In the genomic region with DNA sequence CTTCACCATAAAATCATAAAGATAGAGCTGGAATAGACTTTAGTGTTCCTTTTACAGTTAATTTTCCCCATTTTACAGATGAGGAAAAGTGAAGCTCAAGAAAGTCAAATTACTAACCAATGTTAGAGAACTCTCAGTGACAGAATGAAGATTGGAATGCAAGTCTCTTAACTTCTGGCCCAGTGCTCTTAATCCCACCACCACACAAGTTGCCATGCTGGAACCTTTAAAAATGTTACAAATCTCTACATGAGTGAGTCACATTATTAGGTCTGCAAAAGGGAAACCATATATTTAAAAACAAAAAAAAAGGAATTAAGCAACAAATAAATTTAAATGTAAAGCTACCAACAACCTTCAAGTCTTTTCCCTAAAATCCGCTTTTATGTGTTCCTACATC, we compare ENCODE assay signal across 12 cellular contexts. TPM values are rescaled to one million over a fixed set of nuclear protein-coding genes. Genes with fewer than 3 reads are reported as not detected.
DNase-seq lines count a peak whose midpoint lies in the region; ATAC-seq and TF ChIP-seq lines count a peak whose summit lies in the region.
"Had no signal": no experiment of that assay in that cellular context is flagged by ENCODE, and none has a peak within 500 bp of the region (broad histone marks: within the 10 kb centered on the region; RNA-seq: fewer than 3 reads in every experiment).

No MANE protein-coding gene starts in this region.

- intact Hi-C loops in left ventricle myocardium inferior (cut with micrococcal nuclease) (no loop called here), mammary epithelial cell (cut with micrococcal nuclease) (no loop called here)

- peaks cover 91% of the 10 kb centered on the region for H3K4me1 ChIP-seq in left ventricle myocardium inferior
- H3K4me1 ChIP-seq in right atrium auricular region: peaks cover 0 to 68% of the 10 kb centered on the region in 2 donors
- peaks cover 13% of the 10 kb centered on the region for H3K4me1 ChIP-seq in mammary epithelial cell (ENCODE audit: insufficient read depth, low read length)
- H3K4me1 ChIP-seq in mesenchymal stem cell (ENCODE audit: control insufficient read depth, insufficient read depth, low read depth, low read length): peaks cover 3% of the 10 kb centered on the region

- H3K79me2 ChIP-seq in mammary epithelial cell (ENCODE audit: insufficient read depth, low read length): peaks cover 83% of the 10 kb centered on the region

- H3K4ac ChIP-seq in mesenchymal stem cell (ENCODE audit: low read depth in 1 of 2, low read length in 2 of 2): no peak overlapping the region

- H2BK120ac ChIP-seq in mesenchymal stem cell (ENCODE audit: low read depth, low read length): no peak overlapping the region

- dilution Hi-C loops in mammary epithelial cell (cut with HindIII; ENCODE audit: low sequenced_read_pairs): no loop called here

- H3K4me2 ChIP-seq in mammary epithelial cell (ENCODE audit: insufficient read depth, low read depth, low read length) (peak overlapping the region; percentile 93), mesenchymal stem cell (ENCODE audit: low read length, poor library complexity, severe bottlenecking) (no peak overlapping the region)

- H4K20me1 ChIP-seq in mammary epithelial cell (ENCODE audit: insufficient read depth, low read length): peaks cover 15% of the 10 kb centered on the region

- H2BK5ac ChIP-seq in mesenchymal stem cell (ENCODE audit: low read depth, low read length, poor library complexity, severe bottlenecking): no peak overlapping the region

- CTCF ChIA-PET in mammary epithelial cell (lab: Charles Lee; ENCODE audit: low non-redundant PET): no interaction called here

- peak overlapping the region; percentile 76 for H3K4me3 ChIP-seq in left ventricle myocardium inferior
- no peak overlapping the region for H3K4me3 ChIP-seq in right atrium auricular region
- peak overlapping the region in 2 of 3 experiments; percentile 95 to 99 for H3K4me3 ChIP-seq in mammary epithelial cell (replicated peaks in 1 of 3; ENCODE audit: insufficient read depth in 1 of 3, low read depth in 2 of 3, low read length in 3 of 3)
- H3K4me3 ChIP-seq in mesenchymal stem cell (ENCODE audit: insufficient read depth in 1 of 2, low read depth in 1 of 2, low read length in 2 of 2): peak overlapping the region in 1 of 2 experiments; percentile 96

- no peak overlapping the region for H3K18ac ChIP-seq in mesenchymal stem cell (ENCODE audit: low read depth in 1 of 2, low read length in 2 of 2)

- BruUV-seq in mammary epithelial cell (replicated peaks; lab: Mats Ljungman, UMichigan): no TSS peak

- in situ Hi-C loops in mammary epithelial cell (cut with MboI; ENCODE audit: low sequenced_read_pairs in 2 of 2): no loop called here

- no peak overlapping the region for H2BK12ac ChIP-seq in mesenchymal stem cell (ENCODE audit: low read length in 2 of 2)

- H3K9ac ChIP-seq in mammary epithelial cell (ENCODE audit: insufficient read depth, low read length) (no peak overlapping the region), mesenchymal stem cell (ENCODE audit: low read length) (peak overlapping the region; percentile 97)

- H2AFZ ChIP-seq in mammary epithelial cell (ENCODE audit: low read depth, low read length) (no peak overlapping the region), mesenchymal stem cell (ENCODE audit: low read depth, low read length) (no peak overlapping the region)

- peak overlapping the region; percentile 98 for H3K27ac ChIP-seq in left ventricle myocardium inferior (replicated peaks)
- H3K27ac ChIP-seq in right atrium auricular region: no peak overlapping the region
- H3K27ac ChIP-seq in mammary epithelial cell (ENCODE audit: insufficient read depth, low read depth, low read length): peak overlapping the region; percentile 7
- H3K27ac ChIP-seq in mesenchymal stem cell (ENCODE audit: low read length, poor library complexity, severe bottlenecking): no peak overlapping the region

- H4K91ac ChIP-seq in mesenchymal stem cell (ENCODE audit: low read length): no peak overlapping the region

- 100% methylated on average over 1 of the region's 1 CpG for WGBS in mammary epithelial cell (ENCODE audit: low coverage, missing lambda C conversion rate)
- 100% methylated on average over 1 of the region's 1 CpG for WGBS in mesenchymal stem cell

- no peak overlapping the region for H3K14ac ChIP-seq in mesenchymal stem cell (ENCODE audit: low read length in 2 of 2)

- H3K27me3 ChIP-seq in left ventricle myocardium inferior (ENCODE audit: low read depth) (no peaks in the 10 kb centered on the region), right atrium auricular region (no peaks in the 10 kb centered on the region), mammary epithelial cell (ENCODE audit: insufficient read depth, low read length) (no peaks in the 10 kb centered on the region), mesenchymal stem cell (ENCODE audit: control insufficient read depth in 1 of 2, insufficient read depth in 1 of 2, low read length in 2 of 2) (no peaks in the 10 kb centered on the region)

- H2BK15ac ChIP-seq in mesenchymal stem cell (ENCODE audit: low read depth, poor library complexity, severe bottlenecking): no peak overlapping the region

- H3K23ac ChIP-seq in mesenchymal stem cell (ENCODE audit: low read length in 2 of 2): no peak overlapping the region

- DNase-seq in left ventricle myocardium inferior (no peak), right atrium auricular region (ENCODE audit: low spot score) (no peak), mammary epithelial cell (no peak), mesenchymal stem cell (peak; percentile 63), NCI-H1436 treated with DMSO at 0.1 percent for 48 hours (lab: John Stamatoyannopoulos, UW) (no peak)
- DNase-seq: activated CD8-positive, alpha-beta memory T cell treated with anti-CD3 and anti-CD28 coated beads for 24 hours; activated naive CD4-positive, alpha-beta T cell treated with anti-CD3 and anti-CD28 coated beads, Interleukin-2, amount 50 U/mL, for 16 hours; GOT3 had no signal

- H3K79me1 ChIP-seq in mesenchymal stem cell (replicated peaks; ENCODE audit: low read length, poor library complexity, severe bottlenecking): no peaks in the 10 kb centered on the region

- no peak overlapping the region for H4K8ac ChIP-seq in mesenchymal stem cell (ENCODE audit: low read length)

- no peaks in the 10 kb centered on the region for H3K9me3 ChIP-seq in left ventricle myocardium inferior (replicated peaks)
- no peaks in the 10 kb centered on the region for H3K9me3 ChIP-seq in right atrium auricular region
- no peaks in the 10 kb centered on the region for H3K9me3 ChIP-seq in mammary epithelial cell (replicated peaks; ENCODE audit: insufficient read depth, low read length)
- H3K9me3 ChIP-seq in mesenchymal stem cell (ENCODE audit: control insufficient read depth, low read length): no peaks in the 10 kb centered on the region

- ATAC-seq in GM21526 (IDR thresholded peaks at IDR 0.05; ENCODE audit: low FRiP score, unreplicated experiment) (no peak), HG03432 (IDR thresholded peaks at IDR 0.05; ENCODE audit: unreplicated experiment) (no peak), GM18907 (IDR thresholded peaks at IDR 0.05; ENCODE audit: unreplicated experiment) (no peak)
- ATAC-seq: sciatic nerve had no signal

- TF ChIP-seq CTCF in left ventricle myocardium inferior (IDR thresholded peaks at IDR 0.05; ENCODE audit: borderline replicate concordance): no peak
- TF ChIP-seq CTCF in right atrium auricular region (IDR thresholded peaks at IDR 0.05): no peak
- TF ChIP-seq CTCF in mammary epithelial cell (conservative IDR thresholded peaks at IDR 0.05 in 1 of 2, IDR thresholded peaks at IDR 0.05 in 1 of 2; ENCODE audit: extremely low read depth in 1 of 2, insufficient read depth in 1 of 2, low read depth in 1 of 2, low read length in 2 of 2): no peak

- H3K36me3 ChIP-seq in left ventricle myocardium inferior (no peaks in the 10 kb centered on the region), right atrium auricular region (no peaks in the 10 kb centered on the region), mammary epithelial cell (ENCODE audit: insufficient read depth, low read length) (no peaks in the 10 kb centered on the region), mesenchymal stem cell (ENCODE audit: control insufficient read depth in 1 of 2, insufficient read depth in 2 of 2, low read depth in 1 of 2, low read length in 2 of 2) (peaks cover 0 to 3% of the 10 kb centered on the region in 2 experiments)

- no peak overlapping the region for H2AK5ac ChIP-seq in mesenchymal stem cell (ENCODE audit: low read length, severe bottlenecking)

RNA-seq across cellular contexts. Expression of gene NCKAP1, which starts 3.5 kb away (rescaled TPM):
- total RNA-seq in left ventricle myocardium inferior (142 TPM), right atrium auricular region (100 to 1,000 TPM; 107 to 113 TPM), mammary epithelial cell (100 to 1,000 TPM; 153 to 172 TPM)
- polyA plus RNA-seq in mammary epithelial cell: 133 TPM
- 107 TPM for polyA minus RNA-seq in mammary epithelial cell
- 96.8 TPM for polyA plus RNA-seq in mesenchymal stem cell (2013, experiment 1 of 2)
- 101 TPM for polyA plus RNA-seq in mesenchymal stem cell (2013, experiment 2 of 2)

RNA-seq across cellular contexts. Expression of gene DUSP19, which starts 43.7 kb away (rescaled TPM):
- 11.4 TPM for total RNA-seq in left ventricle myocardium inferior
- 10 to 100 TPM in 1 of 2 donors, 1 to 10 TPM in 1; 5.5 to 15.3 TPM for total RNA-seq in right atrium auricular region
- total RNA-seq in mammary epithelial cell: 1 to 10 TPM; 1.0 to 1.7 TPM
- 0.23 TPM for polyA plus RNA-seq in mammary epithelial cell
- polyA minus RNA-seq in mammary epithelial cell: 0.93 TPM
- 1.1 TPM for polyA plus RNA-seq in mesenchymal stem cell (2013, experiment 1 of 2)
- polyA plus RNA-seq in mesenchymal stem cell (2013, experiment 2 of 2): 1.1 TPM

Comparison
In these comparisons a context has a peak if more than half of its experiments do, and no peak if none do; other contexts are left out.
1. H3K27ac ChIP-seq: peak in left ventricle myocardium inferior (single experiment) and mammary epithelial cell (single experiment); none in right atrium auricular region (0 of 2) and mesenchymal stem cell (single experiment).
2. H3K4me3 ChIP-seq: peak in left ventricle myocardium inferior (single experiment) and mammary epithelial cell (2 of 3); none in right atrium auricular region (0 of 2).